Comparison of ENCODE assay signal across 33 cellular contexts in genomic region chr1:228112617-228113016, GRCh38.
"Had no signal": no experiment of that assay in that cellular context is flagged by ENCODE, and none has a peak within 500 bp of the region (broad histone marks: within the 10 kb centered on the region; RNA-seq: fewer than 3 reads in every experiment).

No MANE protein-coding gene starts in this region.

- H3K27me3 ChIP-seq: SJCRH30 had no signal

- H3K4me3 ChIP-seq: PC-9, SJCRH30, SK-N-MC had no signal

- H3K27ac ChIP-seq: PC-9, RWPE1, SJCRH30, SK-N-MC had no signal

- H3K36me3 ChIP-seq: SJCRH30 had no signal

- DNase-seq: Karpas-422, NCI-H1048, NCI-H1092 treated with DMSO at 0.1 percent for 48 hours, NCI-H1105 treated with DMSO at 0.1 percent for 48 hours, NCI-H1417, NCI-H1436, NCI-H146, NCI-H1694, NCI-H187, NCI-H1930, NCI-H2029 treated with DMSO at 0.1 percent for 48 hours, NCI-H2081 treated with DMSO at 0.1 percent for 48 hours, NCI-H2107, NCI-H2171, NCI-H226, NCI-H446 treated with DMSO at 0.1 percent for 48 hours, NCI-H510A, NCI-H524, NCI-H526, NCI-H69, NCI-H748 treated with DMSO at 0.1 percent for 48 hours, NCI-H82, PC-9, SHP77, SIG-M5, SJCRH30, T-cell had no signal

- H3K4me2 ChIP-seq: PC-9 had no signal

- ATAC-seq: Panc1, Right ventricle myocardium inferior, SK-N-SH treated with all-trans-retinoic acid at 6 μM for 48 hours, T-cell had no signal

- FAIRE-seq: RCC 7860 had no signal

- H2AFZ ChIP-seq: PC-9 had no signal
